Comparison of ENCODE assay signal across 8 cellular contexts in the genomic region with DNA sequence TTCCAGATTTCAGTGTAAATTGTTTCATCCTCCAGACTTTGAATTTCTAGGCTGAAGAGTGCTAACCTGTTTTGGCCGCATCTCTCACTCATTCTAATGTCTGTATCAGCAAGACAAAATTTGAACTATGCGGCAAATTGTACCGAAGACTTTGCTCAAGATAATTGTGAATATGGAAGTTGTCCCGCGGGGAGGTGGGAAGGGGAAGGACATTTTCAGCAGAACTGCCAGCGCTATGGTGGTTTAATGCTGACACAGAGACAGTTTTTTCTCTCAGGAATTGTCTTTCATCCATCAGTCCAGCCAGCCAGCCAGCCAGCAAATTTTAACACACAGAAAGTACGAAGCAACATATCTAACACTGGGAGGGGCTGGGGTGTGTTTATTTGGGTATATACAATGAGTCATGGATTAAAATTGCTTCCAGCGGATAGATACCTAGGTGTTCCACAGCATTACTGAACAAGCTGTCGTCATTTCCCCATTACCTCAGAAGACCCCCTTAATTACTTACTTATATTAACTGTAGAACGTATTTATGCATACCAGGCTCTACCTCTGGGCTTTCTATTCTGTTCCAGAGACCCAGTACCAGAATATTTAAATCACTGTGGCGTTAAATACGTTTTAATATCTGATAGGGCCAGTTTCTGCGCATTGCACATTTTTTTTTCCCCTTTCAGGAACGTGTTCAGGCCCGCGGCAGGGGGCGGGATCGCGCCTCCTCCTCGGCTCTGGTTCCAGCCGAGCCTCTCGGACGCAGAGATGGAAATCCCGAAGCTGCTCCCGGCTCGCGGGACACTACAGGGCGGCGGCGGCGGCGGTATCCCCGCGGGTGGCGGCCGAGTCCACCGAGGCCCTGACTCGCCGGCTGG. TPM values are rescaled to one million over a fixed set of nuclear protein-coding genes. Genes with fewer than 3 reads are reported as not detected.
DNase-seq lines count a peak whose midpoint lies in the region; ATAC-seq and TF ChIP-seq lines count a peak whose summit lies in the region.
"Not testable (repeated sequence)": the region's sequence is repeated elsewhere in the genome, so short reads cannot be mapped to it uniquely, and the experiment has no call there.

TSS of gene ZXDB (plus strand) at position 728 of the 875 bp plus-strand sequence. CDS start at position 766, 38 bp downstream.

- not testable (repeated sequence) for H3K79me1 ChIP-seq in trophoblast cell (ENCODE audit: low read length)

- not testable (repeated sequence) for H3K9me3 ChIP-seq in A673 (ENCODE audit: low read depth, low read length, poor library complexity, severe bottlenecking); T-helper 17 cell (ENCODE audit: control insufficient read depth, low read length, poor library complexity, severe bottlenecking); trophoblast cell (ENCODE audit: insufficient read depth, low read depth, low read length)

- not testable (repeated sequence) for TF ChIP-seq CTCF in A673 (conservative IDR thresholded peaks at IDR 0.05; ENCODE audit: low read depth, low read length); LNCaP clone FGC (IDR thresholded peaks at IDR 0.05; ENCODE audit: control insufficient read depth, extremely low read depth, insufficient read depth)

- peak within 1 kb of the TSS; percentile 83 for H3K27ac Mint-ChIP-seq in T-helper 17 cell

- peak within 1 kb of the TSS; percentile 7 for H2BK5ac ChIP-seq in trophoblast cell (ENCODE audit: low read depth, low read length, poor library complexity)

- H3K4me1 Mint-ChIP-seq in T-helper 17 cell, result peaks cover 11% of the 10 kb centered on the region

- not testable (repeated sequence) for H3K4ac ChIP-seq in trophoblast cell (ENCODE audit: low read depth, low read length)

- not testable (repeated sequence) for H3K23ac ChIP-seq in trophoblast cell (ENCODE audit: low read length)

- intact Hi-C loops in A673 (cut with micrococcal nuclease; ENCODE audit: unreplicated experiment), result loop anchor here (5.0 to 10.0 kb wide), 2 partner anchors 223 to 316 kb away; no protein-coding TSS in a partner anchor

- CTCF ChIA-PET in A673 (lab: Charles Lee), result not testable (repeated sequence)

- peak; percentile 22 for DNase-seq in A673 (ENCODE audit: low spot score)
- DNase-seq in LNCaP clone FGC (ENCODE audit: low read depth); T-helper 17 cell; cerebellum (ENCODE audit: low spot score): not testable (repeated sequence)
- DNase-seq in trophoblast cell, result peak in 1 of 2 donors; percentile 11

- H2AFZ ChIP-seq in trophoblast cell (ENCODE audit: insufficient read depth, low read length, poor library complexity), result peak within 1 kb of the TSS; percentile 60

- not testable (repeated sequence) for H2BK12ac ChIP-seq in trophoblast cell (ENCODE audit: low read length)

- ATAC-seq in GM18867 (IDR thresholded peaks at IDR 0.05; ENCODE audit: unreplicated experiment) (peak; percentile 54), HG02763 (IDR thresholded peaks at IDR 0.05; ENCODE audit: unreplicated experiment) (peak; percentile 49), T-helper 17 cell (peak; percentile 73)

- H3K36me3 ChIP-seq in A673 (ENCODE audit: insufficient read depth, low read length, poor library complexity, severe bottlenecking); trophoblast cell (ENCODE audit: control insufficient read depth in 1 of 2, insufficient read depth in 2 of 2, low read length in 2 of 2): not testable (repeated sequence)

- BruUV-seq in A673 (replicated peaks; lab: Mats Ljungman, UMichigan), result TSS peak; percentile 71

- not testable (repeated sequence) for H3K79me2 ChIP-seq in trophoblast cell (ENCODE audit: control insufficient read depth, insufficient read depth, low read length, poor library complexity)

- not testable (repeated sequence) for H3K27me3 ChIP-seq in A673 (replicated peaks; ENCODE audit: insufficient read depth, low read depth, low read length, poor library complexity); trophoblast cell (ENCODE audit: insufficient read depth, low read length)

- peak within 1 kb of the TSS; percentile 33 for H3K9ac ChIP-seq in trophoblast cell (ENCODE audit: low read length)

- no CpG with 5 or more reads among the region's 39 CpGs for WGBS in trophoblast cell (ENCODE audit: extremely low coverage, insufficient coverage, insufficient read length)

- H4K91ac ChIP-seq in trophoblast cell (ENCODE audit: low read depth, low read length), result peak within 1 kb of the TSS; percentile 73

- H4K8ac ChIP-seq in trophoblast cell (ENCODE audit: low read depth, low read length), result peak within 1 kb of the TSS; percentile 91

- not testable (repeated sequence) for H3K36me3 Mint-ChIP-seq in T-helper 17 cell (ENCODE audit: low read depth)

- H3K4me1 ChIP-seq in A673 (ENCODE audit: insufficient read depth, low read length, poor library complexity, severe bottlenecking); trophoblast cell (ENCODE audit: control insufficient read depth in 1 of 2, insufficient read depth in 2 of 2, low read length in 2 of 2): not testable (repeated sequence)

- not testable (repeated sequence) for H2AK5ac ChIP-seq in trophoblast cell (ENCODE audit: low read length)

- not testable (repeated sequence) for H3K27me3 Mint-ChIP-seq in T-helper 17 cell

- H3K27ac ChIP-seq in A673 (ENCODE audit: low read depth, low read length, poor library complexity, severe bottlenecking) (peak within 1 kb of the TSS; percentile 82), trophoblast cell (ENCODE audit: low read depth, low read length) (peak within 1 kb of the TSS; percentile 53)

- peak within 1 kb of the TSS; percentile 54 for H3K4me3 ChIP-seq in A673 (ENCODE audit: low read depth, low read length, poor library complexity, severe bottlenecking)
- peak within 1 kb of the TSS; percentile 51 for H3K4me3 ChIP-seq in LNCaP clone FGC (ENCODE audit: low read depth, low read length)
- H3K4me3 ChIP-seq in iPS-11a (ENCODE audit: low read depth, low read length), result peak within 1 kb of the TSS; percentile 29
- H3K4me3 ChIP-seq in trophoblast cell (ENCODE audit: low read depth, low read length), result peak within 1 kb of the TSS; percentile 77

- peak within 1 kb of the TSS; percentile 77 for H3K14ac ChIP-seq in trophoblast cell (ENCODE audit: low read length)

- H3K18ac ChIP-seq in trophoblast cell (ENCODE audit: low read length), result peak within 1 kb of the TSS; percentile 75

- POLR2A ChIA-PET in A673 (lab: Charles Lee; ENCODE audit: low non-redundant PET), result not testable (repeated sequence)

- H2BK120ac ChIP-seq in trophoblast cell (ENCODE audit: insufficient read depth, low read length, poor library complexity), result peak within 1 kb of the TSS; percentile 60

- H3K4me2 ChIP-seq in trophoblast cell (ENCODE audit: low read length), result peak within 1 kb of the TSS; percentile 76

- peak within 1 kb of the TSS; percentile 18 for H4K12ac ChIP-seq in trophoblast cell (ENCODE audit: low read depth, low read length)

- peak within 1 kb of the TSS; percentile 86 for H3K4me3 Mint-ChIP-seq in T-helper 17 cell

RNA-seq across cellular contexts. Expression of gene ZXDB, which starts in this region (rescaled TPM):
- total RNA-seq in A673 (2021), result 7.8 and 8.5 TPM in 2 replicates
- 10 to 100 TPM; 19.9 to 21.2 TPM for total RNA-seq in T-helper 17 cell
- total RNA-seq in cerebellum, result 13.2 TPM
- polyA plus RNA-seq in trophoblast cell (2013), result 2.7 and 2.8 TPM in 2 replicates
